ENCODE assay signal across 36 cellular contexts in genomic region chr7:1220000-1220726, GRCh38. TPM values are rescaled to one million over a fixed set of nuclear protein-coding genes. Genes with fewer than 3 reads are reported as not detected.
"Had no signal": no experiment of that assay in that cellular context is flagged by ENCODE, and none has a peak within 500 bp of the region (broad histone marks: within the 10 kb centered on the region; RNA-seq: fewer than 3 reads in every experiment).

No MANE protein-coding gene starts in this region.

- H3K4me3 Mint-ChIP-seq: mesothelial cell of epicardium; natural killer cell treated with Interleukin-12 subunit alpha and Interleukin-12 subunit beta and Interleukin-15 and Interleukin-18, amount 100 ng/mL, for 72 hours; stimulated activated memory B cell treated with anti-CD40 and anti-IgM and Interleukin-4, amounts not matched to agents 10 μg/mL and 1 μg/mL and 100 μg/mL, for 72 hours had no signal

- H3K9ac ChIP-seq: neural progenitor cell had no signal

- H3K4me1 Mint-ChIP-seq: stimulated activated memory B cell treated with anti-CD40 and anti-IgM and Interleukin-4, amounts not matched to agents 10 μg/mL and 1 μg/mL and 100 μg/mL, for 72 hours had no signal

- H2AFZ ChIP-seq: neural progenitor cell had no signal

- ATAC-seq: foreskin keratinocyte; gastroesophageal sphincter; heart left ventricle; left cardiac atrium; left lung; mucosa of descending colon; natural killer cell treated with Interleukin-12 subunit alpha and Interleukin-12 subunit beta and Interleukin-15 and Interleukin-18, amount 100 ng/mL, for 72 hours; psoas muscle; right cardiac atrium; stimulated activated memory B cell treated with anti-CD40 and anti-IgM and Interleukin-4, amounts not matched to agents 10 μg/mL and 1 μg/mL and 100 μg/mL, for 72 hours; stimulated activated naive CD8-positive, alpha-beta T cell treated with anti-CD3 and anti-CD28 coated beads, Interleukin-15, Interleukin-2, amounts not matched to agents 100 U/mL and 50 U/mL, for 24 hours had no signal

- H3K36me3 ChIP-seq: esophagus muscularis mucosa, gastroesophageal sphincter, heart left ventricle, left lung, neural progenitor cell, ovary, spleen, tibial artery, upper lobe of left lung, uterus had no signal

- H3K9me3 Mint-ChIP-seq: natural killer cell treated with Interleukin-12 subunit alpha and Interleukin-12 subunit beta and Interleukin-15 and Interleukin-18, amount 100 ng/mL, for 72 hours; neural progenitor cell had no signal

- FAIRE-seq: endothelial cell of umbilical vein, islet of Langerhans had no signal

- H3K4me3 ChIP-seq: coronary artery, esophagus muscularis mucosa, gastroesophageal sphincter, heart left ventricle, left lung, mucosa of descending colon, neural progenitor cell, ovary, psoas muscle, skin epidermis, spleen, testis, tibial artery, upper lobe of left lung, uterus had no signal

- H3K9me3 ChIP-seq: esophagus muscularis mucosa, gastroesophageal sphincter, heart left ventricle, left lung, mucosa of descending colon, ovary, psoas muscle, testis, tibial artery, upper lobe of left lung, uterus had no signal

- DNase-seq: dermis blood vessel endothelial cell; effector memory CD4-positive, alpha-beta T cell; foreskin keratinocyte; heart left ventricle; hippocampal formation; left cardiac atrium; mesenchymal stem cell; mucosa of descending colon; naive B cell; ovary; posterior cingulate gyrus; psoas muscle; right cardiac atrium; spleen; stimulated activated CD4-positive, alpha-beta T cell treated with anti-CD3 and anti-CD28 coated beads, Interleukin-4, amount 100 ng/mL, for 4 hours; stimulated activated naive CD8-positive, alpha-beta T cell treated with anti-CD3 and anti-CD28 coated beads, Interleukin-15, Interleukin-2, amounts not matched to agents 100 U/mL and 50 U/mL, for 24 hours; substantia nigra; testis; tibial artery; uterus had no signal

- H3K4me2 ChIP-seq: neural progenitor cell had no signal

- H3K27me3 ChIP-seq: ovary, testis had no signal

- H3K36me3 Mint-ChIP-seq: mesothelial cell of epicardium; natural killer cell treated with Interleukin-12 subunit alpha and Interleukin-12 subunit beta and Interleukin-15 and Interleukin-18, amount 100 ng/mL, for 72 hours; neural progenitor cell; stimulated activated memory B cell treated with anti-CD40 and anti-IgM and Interleukin-4, amounts not matched to agents 10 μg/mL and 1 μg/mL and 100 μg/mL, for 72 hours had no signal

- H3K27ac ChIP-seq: coronary artery, esophagus muscularis mucosa, foreskin keratinocyte, gastroesophageal sphincter, heart left ventricle, left lung, neural progenitor cell, ovary, psoas muscle, skin epidermis, spleen, testis, tibial artery, upper lobe of left lung, uterus had no signal

- H3K27ac Mint-ChIP-seq: mesothelial cell of epicardium; naive B cell; natural killer cell treated with Interleukin-12 subunit alpha and Interleukin-12 subunit beta and Interleukin-15 and Interleukin-18, amount 100 ng/mL, for 72 hours; neural progenitor cell; stimulated activated memory B cell treated with anti-CD40 and anti-IgM and Interleukin-4, amounts not matched to agents 10 μg/mL and 1 μg/mL and 100 μg/mL, for 72 hours had no signal

- H3K4me1 ChIP-seq: foreskin keratinocyte, neural progenitor cell, psoas muscle, testis had no signal

RNA-seq across cellular contexts. Expression of gene UNCX, which starts 12.5 kb away (rescaled TPM):
- total RNA-seq: dermis blood vessel endothelial cell; endothelial cell of umbilical vein; esophagus muscularis mucosa; fibroblast of lung; foreskin keratinocyte; gastroesophageal sphincter; heart left ventricle; left cardiac atrium; left lung; lower leg skin; lung microvascular endothelial cell; mesothelial cell of epicardium; mucosa of descending colon; natural killer cell treated with Interleukin-12 subunit alpha and Interleukin-12 subunit beta and Interleukin-15 and Interleukin-18, amount 100 ng/mL, for 72 hours; ovary; psoas muscle; renal cortical epithelial cell; right cardiac atrium; spleen; upper lobe of left lung; uterus had no signal
- polyA plus RNA-seq: endothelial cell of umbilical vein, fibroblast of lung, foreskin keratinocyte, heart left ventricle, ovary, psoas muscle, right cardiac atrium, spleen had no signal
